In the genomic region with DNA sequence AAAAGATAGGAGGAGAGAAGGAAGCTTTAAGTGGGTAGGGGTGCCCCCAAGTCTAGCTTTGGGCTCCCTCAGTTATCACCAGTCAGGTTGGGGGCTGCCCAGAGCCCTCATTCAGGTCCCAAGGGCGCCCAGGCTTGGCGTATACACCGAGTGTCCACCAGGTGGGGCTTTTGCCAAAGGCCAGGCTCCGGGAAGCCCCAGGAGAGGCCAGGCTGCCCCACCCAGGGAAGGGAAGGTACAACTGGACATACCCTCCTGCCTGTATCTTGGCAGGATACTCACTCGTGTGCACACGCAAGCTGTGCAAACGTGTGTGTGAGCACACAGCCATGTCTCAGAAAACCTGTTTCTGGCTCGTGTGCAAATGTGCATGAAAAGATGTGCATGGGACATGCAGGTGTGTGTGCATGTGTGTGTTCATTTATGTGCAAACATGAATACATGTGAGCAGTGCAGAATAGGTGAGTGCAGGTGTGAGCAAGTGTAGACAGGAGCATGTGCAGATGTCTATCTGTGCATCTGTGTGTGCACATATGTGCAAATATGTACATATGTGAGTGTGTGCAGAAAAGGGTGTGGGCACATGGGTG, we compare ENCODE assay signal across 8 cellular contexts. TPM values are rescaled to one million over a fixed set of nuclear protein-coding genes. Genes with fewer than 3 reads are reported as not detected.
A peak's percentile ranks its signal among the peaks of the same experiment; 100 is the strongest.
DNase-seq lines count a peak whose midpoint lies in the region; ATAC-seq and TF ChIP-seq lines count a peak whose summit lies in the region.

No MANE protein-coding gene starts in this region.

- H3K27ac ChIP-seq in CD4-positive, CD25-positive, alpha-beta regulatory T cell (ENCODE audit: insufficient read depth, low read length, poor library complexity, severe bottlenecking), result no peak overlapping the region
- H3K27ac ChIP-seq in right atrium auricular region, result no peak overlapping the region

- H3K36me3 Mint-ChIP-seq in CD4-positive, CD25-positive, alpha-beta regulatory T cell, result no peaks in the 10 kb centered on the region

- H3K4me3 ChIP-seq in CD4-positive, CD25-positive, alpha-beta regulatory T cell (ENCODE audit: low read depth, low read length), result no peak overlapping the region
- no peak overlapping the region for H3K4me3 ChIP-seq in HAP-1
- H3K4me3 ChIP-seq in right atrium auricular region, result no peak overlapping the region

- H3K4me3 Mint-ChIP-seq in CD4-positive, CD25-positive, alpha-beta regulatory T cell, result no peak overlapping the region

- H3K9me3 ChIP-seq in CD4-positive, CD25-positive, alpha-beta regulatory T cell (ENCODE audit: control insufficient read depth in 2 of 2, low read length in 2 of 2), result no peaks in the 10 kb centered on the region
- H3K9me3 ChIP-seq in HAP-1, result no peaks in the 10 kb centered on the region
- H3K9me3 ChIP-seq in right atrium auricular region, result no peaks in the 10 kb centered on the region

- H3K4me1 Mint-ChIP-seq in CD4-positive, CD25-positive, alpha-beta regulatory T cell, result peaks cover 3 to 7% (median 5%) of the 10 kb centered on the region in 4 donors

- no peaks in the 10 kb centered on the region for H3K36me3 ChIP-seq in CD4-positive, CD25-positive, alpha-beta regulatory T cell (ENCODE audit: control insufficient read depth, insufficient read depth, low read length)
- H3K36me3 ChIP-seq in HAP-1 (replicated peaks), result no peaks in the 10 kb centered on the region
- H3K36me3 ChIP-seq in right atrium auricular region, result no peaks in the 10 kb centered on the region

- peak overlapping the region in 2 of 3 donors; percentile 7 to 11 for H3K27ac Mint-ChIP-seq in CD4-positive, CD25-positive, alpha-beta regulatory T cell

- no peaks in the 10 kb centered on the region for H3K9me3 Mint-ChIP-seq in CD4-positive, CD25-positive, alpha-beta regulatory T cell

- peak; percentile 10 to 40 (median 21) for DNase-seq in CD4-positive, CD25-positive, alpha-beta regulatory T cell
- peak; percentile 43 to 85 for DNase-seq in HAP-1 (ENCODE audit: low spot score in 2 of 2)
- peak; percentile 25 for DNase-seq in RPMI7951 (ENCODE audit: low read depth)
- DNase-seq in activated naive CD4-positive, alpha-beta T cell treated with Interleukin-2 at 50 U/mL for 16 hours, result peak; percentile 31
- DNase-seq in right atrium auricular region (ENCODE audit: low spot score), result no peak
- DNase-seq in stimulated activated CD4-positive, alpha-beta T cell treated with anti-CD3 and anti-CD28 coated beads, Interleukin-12 subunit alpha, Interleukin-12 subunit beta, amount 100 ng/mL, for 48 hours (ENCODE audit: low read depth in 2 of 3, low spot score in 1 of 3), result peak; percentile 20 to 35 (median 27)

- peaks cover 5% of the 10 kb centered on the region for H3K27me3 ChIP-seq in CD4-positive, CD25-positive, alpha-beta regulatory T cell (ENCODE audit: control insufficient read depth, insufficient read depth, low read length)
- H3K27me3 ChIP-seq in HAP-1 (ENCODE audit: low read depth) (peaks cover 19% of the 10 kb centered on the region), right atrium auricular region (no peaks in the 10 kb centered on the region)

- H3K27me3 Mint-ChIP-seq in CD4-positive, CD25-positive, alpha-beta regulatory T cell, result peaks cover 28% of the 10 kb centered on the region

- H3K4me1 ChIP-seq in CD4-positive, CD25-positive, alpha-beta regulatory T cell (ENCODE audit: control insufficient read depth, insufficient read depth, low read length, poor library complexity, severe bottlenecking), result no peaks in the 10 kb centered on the region
- H3K4me1 ChIP-seq in HAP-1 (peaks cover 3% of the 10 kb centered on the region), right atrium auricular region (no peaks in the 10 kb centered on the region)

- TF ChIP-seq CTCF in right atrium auricular region (IDR thresholded peaks at IDR 0.05), result peak; percentile 14 to 72

- in situ Hi-C loops in HAP-1 (cut with MboI; ENCODE audit: low sequenced_read_pairs), result loop anchor here (5.0 kb wide), 1 partner anchor 288 kb away; no protein-coding TSS in a partner anchor

- ATAC-seq in CD4-positive, CD25-positive, alpha-beta regulatory T cell (ENCODE audit: low read depth in 2 of 2), result no peak
- ATAC-seq in HG03521 (IDR thresholded peaks at IDR 0.05; ENCODE audit: unreplicated experiment), result no peak
- no peak for ATAC-seq in HG02840 (IDR thresholded peaks at IDR 0.05; ENCODE audit: low FRiP score, unreplicated experiment)

RNA-seq across cellular contexts. Expression of a gene that starts 9.7 kb away (rescaled TPM):
- total RNA-seq in CD4-positive, CD25-positive, alpha-beta regulatory T cell, result 0.35 TPM
- polyA plus RNA-seq in CD4-positive, CD25-positive, alpha-beta regulatory T cell, result not detected
- total RNA-seq in RPMI7951 (2014; rRNA removed; shearing (Covaris generic)), result not detected in 2 replicates
- not detected for total RNA-seq in right atrium auricular region
